ENCODE assay signal across 13 cellular contexts in genomic region chr4:98298022-98298421, GRCh38.
"Had no signal": no experiment of that assay in that cellular context is flagged by ENCODE, and none has a peak within 500 bp of the region (broad histone marks: within the 10 kb centered on the region; RNA-seq: fewer than 3 reads in every experiment).

No MANE protein-coding gene starts in this region.

- ATAC-seq: naive thymus-derived CD8-positive, alpha-beta T cell had no signal

- H3K4me3 Mint-ChIP-seq: activated naive CD8-positive, alpha-beta T cell; naive thymus-derived CD8-positive, alpha-beta T cell had no signal

- H3K27me3 ChIP-seq: dorsolateral prefrontal cortex, esophagus muscularis mucosa, thyroid gland, uterus had no signal

- H3K36me3 ChIP-seq: esophagus muscularis mucosa, uterus had no signal

- H3K27ac Mint-ChIP-seq: activated naive CD8-positive, alpha-beta T cell had no signal

- H3K9me3 ChIP-seq: esophagus muscularis mucosa, thyroid gland, uterus had no signal

- H3K4me1 ChIP-seq: thyroid gland, uterus had no signal

- DNase-seq: activated gamma-delta T cell; activated T-cell treated with anti-CD3 and anti-CD28 coated beads for 4 hours; aorta; dorsolateral prefrontal cortex; glutamatergic neuron; naive thymus-derived CD8-positive, alpha-beta T cell; occipital lobe; stimulated activated CD4-positive, alpha-beta T cell treated with anti-CD3 and anti-CD28 coated beads, Interleukin-15, amount 100 ng/mL, for 24 hours; stimulated activated CD4-positive, alpha-beta T cell treated with anti-CD3 and anti-CD28 coated beads, Interleukin-4, amount 100 ng/mL, for 24 hours; thyroid gland; uterus had no signal

- H3K27ac ChIP-seq: esophagus muscularis mucosa, thyroid gland, uterus had no signal

- H3K4me3 ChIP-seq: dorsolateral prefrontal cortex, esophagus muscularis mucosa, thyroid gland, uterus had no signal

- H3K27me3 Mint-ChIP-seq: activated naive CD8-positive, alpha-beta T cell; naive thymus-derived CD8-positive, alpha-beta T cell had no signal
